1 cellular context compared by ENCODE assay signal in genomic region chrX:22041931-22042530, GRCh38.
TF ChIP-seq lines count a peak whose summit lies in the region.

No MANE protein-coding gene starts in this region.

TF ChIP-seq in K562, 482 proteins besides CTCF, POLR2A, EP300 and RAD21 (continued from another document):
- TF ChIP-seq, protein P1, sequence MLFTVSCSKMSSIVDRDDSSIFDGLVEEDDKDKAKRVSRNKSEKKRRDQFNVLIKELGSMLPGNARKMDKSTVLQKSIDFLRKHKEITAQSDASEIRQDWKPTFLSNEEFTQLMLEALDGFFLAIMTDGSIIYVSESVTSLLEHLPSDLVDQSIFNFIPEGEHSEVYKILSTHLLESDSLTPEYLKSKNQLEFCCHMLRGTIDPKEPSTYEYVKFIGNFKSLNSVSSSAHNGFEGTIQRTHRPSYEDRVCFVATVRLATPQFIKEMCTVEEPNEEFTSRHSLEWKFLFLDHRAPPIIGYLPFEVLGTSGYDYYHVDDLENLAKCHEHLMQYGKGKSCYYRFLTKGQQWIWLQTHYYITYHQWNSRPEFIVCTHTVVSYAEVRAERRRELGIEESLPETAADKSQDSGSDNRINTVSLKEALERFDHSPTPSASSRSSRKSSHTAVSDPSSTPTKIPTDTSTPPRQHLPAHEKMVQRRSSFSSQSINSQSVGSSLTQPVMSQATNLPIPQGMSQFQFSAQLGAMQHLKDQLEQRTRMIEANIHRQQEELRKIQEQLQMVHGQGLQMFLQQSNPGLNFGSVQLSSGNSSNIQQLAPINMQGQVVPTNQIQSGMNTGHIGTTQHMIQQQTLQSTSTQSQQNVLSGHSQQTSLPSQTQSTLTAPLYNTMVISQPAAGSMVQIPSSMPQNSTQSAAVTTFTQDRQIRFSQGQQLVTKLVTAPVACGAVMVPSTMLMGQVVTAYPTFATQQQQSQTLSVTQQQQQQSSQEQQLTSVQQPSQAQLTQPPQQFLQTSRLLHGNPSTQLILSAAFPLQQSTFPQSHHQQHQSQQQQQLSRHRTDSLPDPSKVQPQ (CRISPR knock-in tag; IDR thresholded peaks at IDR 0.05; ENCODE audit: borderline replicate concordance) = no peak
- TF ChIP-seq, protein P2, sequence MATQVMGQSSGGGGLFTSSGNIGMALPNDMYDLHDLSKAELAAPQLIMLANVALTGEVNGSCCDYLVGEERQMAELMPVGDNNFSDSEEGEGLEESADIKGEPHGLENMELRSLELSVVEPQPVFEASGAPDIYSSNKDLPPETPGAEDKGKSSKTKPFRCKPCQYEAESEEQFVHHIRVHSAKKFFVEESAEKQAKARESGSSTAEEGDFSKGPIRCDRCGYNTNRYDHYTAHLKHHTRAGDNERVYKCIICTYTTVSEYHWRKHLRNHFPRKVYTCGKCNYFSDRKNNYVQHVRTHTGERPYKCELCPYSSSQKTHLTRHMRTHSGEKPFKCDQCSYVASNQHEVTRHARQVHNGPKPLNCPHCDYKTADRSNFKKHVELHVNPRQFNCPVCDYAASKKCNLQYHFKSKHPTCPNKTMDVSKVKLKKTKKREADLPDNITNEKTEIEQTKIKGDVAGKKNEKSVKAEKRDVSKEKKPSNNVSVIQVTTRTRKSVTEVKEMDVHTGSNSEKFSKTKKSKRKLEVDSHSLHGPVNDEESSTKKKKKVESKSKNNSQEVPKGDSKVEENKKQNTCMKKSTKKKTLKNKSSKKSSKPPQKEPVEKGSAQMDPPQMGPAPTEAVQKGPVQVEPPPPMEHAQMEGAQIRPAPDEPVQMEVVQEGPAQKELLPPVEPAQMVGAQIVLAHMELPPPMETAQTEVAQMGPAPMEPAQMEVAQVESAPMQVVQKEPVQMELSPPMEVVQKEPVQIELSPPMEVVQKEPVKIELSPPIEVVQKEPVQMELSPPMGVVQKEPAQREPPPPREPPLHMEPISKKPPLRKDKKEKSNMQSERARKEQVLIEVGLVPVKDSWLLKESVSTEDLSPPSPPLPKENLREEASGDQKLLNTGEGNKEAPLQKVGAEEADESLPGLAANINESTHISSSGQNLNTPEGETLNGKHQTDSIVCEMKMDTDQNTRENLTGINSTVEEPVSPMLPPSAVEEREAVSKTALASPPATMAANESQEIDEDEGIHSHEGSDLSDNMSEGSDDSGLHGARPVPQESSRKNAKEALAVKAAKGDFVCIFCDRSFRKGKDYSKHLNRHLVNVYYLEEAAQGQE (CRISPR knock-in tag; IDR thresholded peaks at IDR 0.05; ENCODE audit: low read depth) = no peak
- TF ChIP-seq ZNF224 (CRISPR knock-in tag; IDR thresholded peaks at IDR 0.05) (no peak), LCOR (CRISPR knock-in tag; IDR thresholded peaks at IDR 0.05) (no peak)
